Comparison of ENCODE assay signal across 9 cellular contexts in genomic region chr11:86062719-86063118, GRCh38. TPM values are rescaled to one million over a fixed set of nuclear protein-coding genes. Genes with fewer than 3 reads are reported as not detected.
DNase-seq lines count a peak whose midpoint lies in the region; ATAC-seq and TF ChIP-seq lines count a peak whose summit lies in the region.
"Had no signal": no experiment of that assay in that cellular context is flagged by ENCODE, and none has a peak within 500 bp of the region (broad histone marks: within the 10 kb centered on the region; RNA-seq: fewer than 3 reads in every experiment).

No MANE protein-coding gene starts in this region.

- peak; percentile 27 to 68 (median 51) for ATAC-seq in heart left ventricle
- ATAC-seq in Right ventricle myocardium inferior, result no peak
- ATAC-seq in GM21515 (IDR thresholded peaks at IDR 0.05; ENCODE audit: unreplicated experiment), result no peak

- no peak overlapping the region for H3K4me2 ChIP-seq in mesenchymal stem cell (ENCODE audit: low read length, poor library complexity, severe bottlenecking)
- no peak overlapping the region for H3K4me2 ChIP-seq in trophoblast cell (ENCODE audit: low read length)

- H3K4ac ChIP-seq in mesenchymal stem cell (ENCODE audit: low read depth in 1 of 2, low read length in 2 of 2) (no peak overlapping the region), trophoblast cell (ENCODE audit: low read depth, low read length) (no peak overlapping the region)

- in situ Hi-C loops in brain microvascular endothelial cell (cut with HindIII; ENCODE audit: low pct_ligation_motif_present, low sequenced_read_pairs) (no loop called here), GM13977 (cut with MboI; ENCODE audit: low pct_unique_long_range_greater_than_20kb, low sequenced_read_pairs, unreplicated experiment) (no loop called here)

- H3K36me3 ChIP-seq in heart left ventricle, result no peaks in the 10 kb centered on the region
- H3K36me3 ChIP-seq in brain microvascular endothelial cell (replicated peaks), result no peaks in the 10 kb centered on the region
- no peaks in the 10 kb centered on the region for H3K36me3 ChIP-seq in mesenchymal stem cell (ENCODE audit: control insufficient read depth in 1 of 2, insufficient read depth in 2 of 2, low read depth in 1 of 2, low read length in 2 of 2)
- no peaks in the 10 kb centered on the region for H3K36me3 ChIP-seq in BE2C
- H3K36me3 ChIP-seq in trophoblast cell (ENCODE audit: control insufficient read depth in 1 of 2, insufficient read depth in 2 of 2, low read length in 2 of 2), result peaks cover 0 to 4% of the 10 kb centered on the region in 2 experiments

- no peak overlapping the region for H4K91ac ChIP-seq in mesenchymal stem cell (ENCODE audit: low read length)
- no peak overlapping the region for H4K91ac ChIP-seq in trophoblast cell (ENCODE audit: low read depth, low read length)

- H2BK120ac ChIP-seq in mesenchymal stem cell (ENCODE audit: low read depth, low read length) (no peak overlapping the region), trophoblast cell (ENCODE audit: insufficient read depth, low read length, poor library complexity) (no peak overlapping the region)

- H2BK12ac ChIP-seq in mesenchymal stem cell (ENCODE audit: low read length in 2 of 2) (no peak overlapping the region), trophoblast cell (ENCODE audit: low read length) (no peak overlapping the region)

- H3K9me3 ChIP-seq in heart left ventricle (no peaks in the 10 kb centered on the region), mesenchymal stem cell (ENCODE audit: control insufficient read depth, low read length) (no peaks in the 10 kb centered on the region), BE2C (no peaks in the 10 kb centered on the region), trophoblast cell (ENCODE audit: insufficient read depth, low read depth, low read length) (no peaks in the 10 kb centered on the region)

- peaks cover 23% of the 10 kb centered on the region for H3K79me2 ChIP-seq in trophoblast cell (ENCODE audit: control insufficient read depth, insufficient read depth, low read length, poor library complexity)

- H4K8ac ChIP-seq in mesenchymal stem cell (ENCODE audit: low read length) (no peak overlapping the region), trophoblast cell (ENCODE audit: low read depth, low read length) (no peak overlapping the region)

- peaks cover 12 to 87% (median 78%) of the 10 kb centered on the region in 12 donors for H3K4me1 ChIP-seq in heart left ventricle
- H3K4me1 ChIP-seq in mesenchymal stem cell (ENCODE audit: control insufficient read depth, insufficient read depth, low read depth, low read length), result peaks cover 4% of the 10 kb centered on the region
- peaks cover 8% of the 10 kb centered on the region; the same call in 1 of the 2 replicates for H3K4me1 ChIP-seq in BE2C
- H3K4me1 ChIP-seq in trophoblast cell (ENCODE audit: control insufficient read depth in 1 of 2, insufficient read depth in 2 of 2, low read length in 2 of 2), result peaks cover 5% of the 10 kb centered on the region in 2 experiments

- H2AK5ac ChIP-seq in mesenchymal stem cell (ENCODE audit: low read length, severe bottlenecking), result no peak overlapping the region
- no peak overlapping the region for H2AK5ac ChIP-seq in trophoblast cell (ENCODE audit: low read length)

- H3K27ac ChIP-seq in heart left ventricle (peak overlapping the region in 11 of 12 donors; percentile 2 to 99 (median 59)), brain microvascular endothelial cell (peak overlapping the region; percentile 67), mesenchymal stem cell (ENCODE audit: low read length, poor library complexity, severe bottlenecking) (no peak overlapping the region), trophoblast cell (ENCODE audit: low read depth, low read length) (no peak overlapping the region)

- no peak for TF ChIP-seq POLR2A in heart left ventricle (IDR thresholded peaks at IDR 0.05)

- no peak overlapping the region for H3K18ac ChIP-seq in mesenchymal stem cell (ENCODE audit: low read depth in 1 of 2, low read length in 2 of 2)
- H3K18ac ChIP-seq in trophoblast cell (ENCODE audit: low read length), result no peak overlapping the region

- no peaks in the 10 kb centered on the region for H3K79me1 ChIP-seq in mesenchymal stem cell (replicated peaks; ENCODE audit: low read length, poor library complexity, severe bottlenecking)
- H3K79me1 ChIP-seq in trophoblast cell (ENCODE audit: low read length), result peaks cover 4% of the 10 kb centered on the region

- DNase-seq in heart left ventricle (no peak), Right ventricle myocardium inferior (ENCODE audit: missing footprints) (no peak), brain microvascular endothelial cell (no peak), mesenchymal stem cell (peak; percentile 28), BE2C (no peak), trophoblast cell (no peak), GM13977 (ENCODE audit: low spot score) (no peak)
- DNase-seq: activated CD4-positive, alpha-beta T cell treated with anti-CD3 and anti-CD28 coated beads for 48 hours had no signal

- H3K9ac ChIP-seq in mesenchymal stem cell (ENCODE audit: low read length) (peak overlapping the region; percentile 86), trophoblast cell (ENCODE audit: low read length) (no peak overlapping the region)

- peak overlapping the region in 8 of 12 donors; percentile 1 to 98 (median 24) for H3K4me3 ChIP-seq in heart left ventricle
- H3K4me3 ChIP-seq in brain microvascular endothelial cell (ENCODE audit: low read depth, low read length), result no peak overlapping the region
- H3K4me3 ChIP-seq in mesenchymal stem cell (ENCODE audit: insufficient read depth in 1 of 2, low read depth in 1 of 2, low read length in 2 of 2), result peak overlapping the region in 1 of 2 experiments; percentile 97
- no peak overlapping the region for H3K4me3 ChIP-seq in BE2C (ENCODE audit: low read depth, low read length)
- no peak overlapping the region for H3K4me3 ChIP-seq in trophoblast cell (ENCODE audit: low read depth, low read length)

- H3K14ac ChIP-seq in mesenchymal stem cell (ENCODE audit: low read length in 2 of 2) (no peak overlapping the region), trophoblast cell (ENCODE audit: low read length) (no peak overlapping the region)

- H3K27me3 ChIP-seq in heart left ventricle, result no peaks in the 10 kb centered on the region
- H3K27me3 ChIP-seq in brain microvascular endothelial cell (replicated peaks), result no peaks in the 10 kb centered on the region
- H3K27me3 ChIP-seq in mesenchymal stem cell (ENCODE audit: control insufficient read depth in 1 of 2, insufficient read depth in 1 of 2, low read length in 2 of 2), result no peaks in the 10 kb centered on the region
- no peaks in the 10 kb centered on the region for H3K27me3 ChIP-seq in BE2C
- H3K27me3 ChIP-seq in trophoblast cell (ENCODE audit: insufficient read depth, low read length), result no peaks in the 10 kb centered on the region

- no peak overlapping the region for H4K12ac ChIP-seq in trophoblast cell (ENCODE audit: low read depth, low read length)

- H2BK15ac ChIP-seq in mesenchymal stem cell (ENCODE audit: low read depth, poor library complexity, severe bottlenecking), result no peak overlapping the region

- 18 to 40% (median 34%) methylated on average over 3 of the region's 3 CpGs for WGBS in heart left ventricle, 4 donors
- WGBS in mesenchymal stem cell, result 52% methylated on average over 2 of the region's 3 CpGs
- WGBS in trophoblast cell (ENCODE audit: extremely low coverage, insufficient coverage, insufficient read length), result no CpG with 5 or more reads among the region's 3 CpGs

- H3K23ac ChIP-seq in mesenchymal stem cell (ENCODE audit: low read length in 2 of 2), result no peak overlapping the region
- H3K23ac ChIP-seq in trophoblast cell (ENCODE audit: low read length), result no peak overlapping the region

- TF ChIP-seq CTCF in heart left ventricle (IDR thresholded peaks at IDR 0.05) (no peak), brain microvascular endothelial cell (IDR thresholded peaks at IDR 0.05; ENCODE audit: low read depth, low read length, missing control alignments) (no peak), BE2C (IDR thresholded peaks at IDR 0.05; ENCODE audit: low read depth, low read length) (no peak), GM13977 (IDR thresholded peaks at IDR 0.05; ENCODE audit: extremely low read depth, insufficient read depth, missing control alignments) (no peak)

- no peak overlapping the region for H2AFZ ChIP-seq in mesenchymal stem cell (ENCODE audit: low read depth, low read length)
- no peak overlapping the region for H2AFZ ChIP-seq in trophoblast cell (ENCODE audit: insufficient read depth, low read length, poor library complexity)

- intact Hi-C loops in heart left ventricle (cut with DNase I), result no loop called here
- intact Hi-C loops in Right ventricle myocardium inferior (cut with DNase I), result loop anchor here (10.0 kb wide), 1 partner anchor 408 kb away; no protein-coding TSS in a partner anchor

- no peak overlapping the region for H2BK5ac ChIP-seq in mesenchymal stem cell (ENCODE audit: low read depth, low read length, poor library complexity, severe bottlenecking)
- H2BK5ac ChIP-seq in trophoblast cell (ENCODE audit: low read depth, low read length, poor library complexity), result no peak overlapping the region

RNA-seq across cellular contexts. Expression of gene PICALM, which starts 6.2 kb away (rescaled TPM):
- total RNA-seq in heart left ventricle (100 to 1,000 TPM; 139 to 207 (median 183) TPM), Right ventricle myocardium inferior (126 TPM)
- 100 to 1,000 TPM in 1 of 2 donors, 10 to 100 TPM in 1; 36.1 to 117 TPM for polyA plus RNA-seq in heart left ventricle
- polyA plus RNA-seq in mesenchymal stem cell (2013, experiment 1 of 2), result 136 TPM
- 139 TPM for polyA plus RNA-seq in mesenchymal stem cell (2013, experiment 2 of 2)
- 59.3 TPM for polyA plus RNA-seq in BE2C (2012; ENCODE audit: insufficient read depth, insufficient read length, low read depth)
- polyA plus RNA-seq in trophoblast cell (2013), result 195 and 196 TPM in 2 replicates

Comparison
In these comparisons a context has a peak if more than half of its experiments do, and no peak if none do; other contexts are left out.
1. ATAC-seq: peak in heart left ventricle (4 of 4); none in Right ventricle myocardium inferior (single experiment) and GM21515 (single experiment).
2. H3K27ac ChIP-seq: peak in heart left ventricle (11 of 12) and brain microvascular endothelial cell (single experiment); none in mesenchymal stem cell (single experiment) and trophoblast cell (single experiment).
3. H3K4me3 ChIP-seq: peak in heart left ventricle (8 of 12); none in brain microvascular endothelial cell (single experiment), BE2C (single experiment) and trophoblast cell (single experiment).